11 cellular contexts compared by ENCODE assay signal in genomic region chr4:183100827-183101226, GRCh38. TPM values are rescaled to one million over a fixed set of nuclear protein-coding genes. Genes with fewer than 3 reads are reported as not detected.
DNase-seq lines count a peak whose midpoint lies in the region; ATAC-seq and TF ChIP-seq lines count a peak whose summit lies in the region.
"Had no signal": no experiment of that assay in that cellular context is flagged by ENCODE, and none has a peak within 500 bp of the region (broad histone marks: within the 10 kb centered on the region; RNA-seq: fewer than 3 reads in every experiment).

No MANE protein-coding gene starts in this region.

- no peak overlapping the region for H2BK12ac ChIP-seq in neuronal stem cell (ENCODE audit: low read length)

- H4K91ac ChIP-seq in neuronal stem cell (ENCODE audit: low read depth, low read length, poor library complexity): no peak overlapping the region

- H3K9me3 ChIP-seq in Caco-2: no peaks in the 10 kb centered on the region
- peaks cover 0 to 9% of the 10 kb centered on the region in 2 donors for H3K9me3 ChIP-seq in neuronal stem cell (replicated peaks in 1 of 2; ENCODE audit: control insufficient read depth in 2 of 2, insufficient read depth in 1 of 2, low read depth in 1 of 2, low read length in 2 of 2)

- H3K14ac ChIP-seq in neuronal stem cell (ENCODE audit: low read length): no peak overlapping the region

- ATAC-seq in GM18867 (IDR thresholded peaks at IDR 0.05; ENCODE audit: unreplicated experiment): no peak

- no peaks in the 10 kb centered on the region for H3K27me3 Mint-ChIP-seq in Caco-2 (ENCODE audit: insufficient read depth, unreplicated experiment)

- DNase-seq in Caco-2: peak; percentile 72 to 87
- DNase-seq in NCI-H345 treated with DMSO at 0.1 percent for 48 hours (lab: John Stamatoyannopoulos, UW; ENCODE audit: unreplicated experiment): peak; percentile 2
- DNase-seq in epithelial cell of proximal tubule (ENCODE audit: low read depth): no peak
- no peak for DNase-seq in neuronal stem cell (ENCODE audit: low spot score)
- no peak for DNase-seq in pons (ENCODE audit: low spot score)
- DNase-seq in NCI-H187 treated with DMSO at 0.1 percent for 48 hours (lab: John Stamatoyannopoulos, UW): no peak
- no peak for DNase-seq in activated CD4-positive, CD25-positive, alpha-beta regulatory T cell (lab: John Stamatoyannopoulos, UW)
- DNase-seq: stimulated activated CD4-positive, alpha-beta T cell treated with anti-CD3 and anti-CD28 coated beads, Interleukin-2, amount 100 ng/mL, for 24 hours had no signal

- H3K4me3 ChIP-seq in Caco-2 (ENCODE audit: low read depth, low read length): peak overlapping the region; percentile 82
- peak overlapping the region; percentile 75 for H3K4me3 ChIP-seq in epithelial cell of proximal tubule (ENCODE audit: low read depth, low read length)
- H3K4me3 ChIP-seq in neuronal stem cell (ENCODE audit: low read length in 2 of 2): peak overlapping the region in 1 of 2 donors; percentile 75

- peaks cover 5% of the 10 kb centered on the region for H3K79me1 ChIP-seq in neuronal stem cell (ENCODE audit: low read depth, low read length)

- H3K23ac ChIP-seq in neuronal stem cell (ENCODE audit: low read depth, low read length, poor library complexity): no peak overlapping the region

- H4K8ac ChIP-seq in neuronal stem cell (ENCODE audit: low read depth, low read length): no peak overlapping the region

- WGBS in neuronal stem cell (ENCODE audit: extremely low coverage in 2 of 2, insufficient read length in 2 of 2, insufficient replicate concordance in 1 of 2), 2 donors: no CpG with 5 or more reads among the region's 6 CpGs

- no TSS peak for BruUV-seq in Caco-2 (replicated peaks; lab: Mats Ljungman, UMichigan)

- H2BK15ac ChIP-seq in neuronal stem cell (ENCODE audit: low read length): no peak overlapping the region

- peaks cover 28% of the 10 kb centered on the region for H3K4me1 ChIP-seq in Caco-2
- H3K4me1 ChIP-seq in neuronal stem cell (ENCODE audit: control insufficient read depth in 2 of 2, insufficient read depth in 1 of 2, low read depth in 1 of 2, low read length in 2 of 2): peaks cover 6 to 14% of the 10 kb centered on the region in 2 donors

- peaks cover 27% of the 10 kb centered on the region for H3K4me1 Mint-ChIP-seq in Caco-2 (ENCODE audit: low read depth, unreplicated experiment)

- no peak overlapping the region for H2AFZ ChIP-seq in neuronal stem cell (ENCODE audit: low read length)

- H3K18ac ChIP-seq in neuronal stem cell (ENCODE audit: low read length): no peak overlapping the region

- CTCF ChIA-PET in Caco-2 (lab: Charles Lee): no interaction called here

- peak overlapping the region; percentile 83 for H3K4me3 Mint-ChIP-seq in Caco-2 (ENCODE audit: unreplicated experiment)
- H3K4me3 Mint-ChIP-seq: T-helper 1 cell treated with Interleukin-12 subunit alpha and Interleukin-12 subunit beta and Interleukin-4 antibody, amounts not matched to agents 30 μg/mL and 1 μg/mL, for 36 hours had no signal

- H2AK5ac ChIP-seq in neuronal stem cell (ENCODE audit: low read depth, low read length): no peak overlapping the region

- TF ChIP-seq CTCF in Caco-2 (IDR thresholded peaks at IDR 0.05; ENCODE audit: insufficient read depth in 1 of 2, low read depth in 1 of 2, low read length in 1 of 2, severe bottlenecking in 1 of 2, unreplicated experiment in 1 of 2) (no peak), epithelial cell of proximal tubule (conservative IDR thresholded peaks at IDR 0.05; ENCODE audit: low read depth, low read length) (no peak)

- H3K27ac ChIP-seq in neuronal stem cell (replicated peaks; ENCODE audit: low read length): no peak overlapping the region
- H3K27ac ChIP-seq: HL-60 had no signal

- no peak overlapping the region for H2BK5ac ChIP-seq in neuronal stem cell (ENCODE audit: low read length)

- peaks cover 11% of the 10 kb centered on the region for H3K36me3 Mint-ChIP-seq in Caco-2 (ENCODE audit: insufficient read depth, unreplicated experiment)

- H3K9me3 Mint-ChIP-seq in Caco-2 (ENCODE audit: unreplicated experiment): no peaks in the 10 kb centered on the region
- H3K9me3 Mint-ChIP-seq: T-helper 1 cell treated with Interleukin-12 subunit alpha and Interleukin-12 subunit beta and Interleukin-4 antibody, amounts not matched to agents 30 μg/mL and 1 μg/mL, for 36 hours had no signal

- H3K27me3 ChIP-seq in Caco-2 (replicated peaks; ENCODE audit: control insufficient read depth, insufficient read depth, low read length) (no peaks in the 10 kb centered on the region), neuronal stem cell (ENCODE audit: control insufficient read depth in 3 of 3, insufficient read depth in 3 of 3, low read depth in 1 of 3, low read length in 3 of 3) (peaks cover 0 to 8% (median 0%) of the 10 kb centered on the region in 3 experiments)

- H2BK120ac ChIP-seq in neuronal stem cell (ENCODE audit: low read depth, low read length): no peak overlapping the region

- POLR2A ChIA-PET in Caco-2 (lab: Charles Lee): interaction anchor here (1.5 kb wide), 1 partner anchor 21 kb away, joined by 4 read pairs; no protein-coding TSS in a partner anchor

- H3K9ac ChIP-seq in neuronal stem cell (ENCODE audit: low read depth, low read length, poor library complexity): no peak overlapping the region

- H3K36me3 ChIP-seq in Caco-2 (ENCODE audit: control insufficient read depth, insufficient read depth, low read length): no peaks in the 10 kb centered on the region
- H3K36me3 ChIP-seq in neuronal stem cell (replicated peaks in 1 of 2; ENCODE audit: control insufficient read depth in 2 of 2, insufficient read depth in 2 of 2, low read length in 2 of 2): no peaks in the 10 kb centered on the region

- peak overlapping the region; percentile 13 for H3K4me2 ChIP-seq in neuronal stem cell (ENCODE audit: insufficient read depth, low read length, poor library complexity, severe bottlenecking)

- H3K27ac Mint-ChIP-seq in Caco-2 (ENCODE audit: unreplicated experiment): peak overlapping the region; percentile 57
- H3K27ac Mint-ChIP-seq: T-helper 1 cell treated with Interleukin-12 subunit alpha and Interleukin-12 subunit beta and Interleukin-4 antibody, amounts not matched to agents 30 μg/mL and 1 μg/mL, for 36 hours had no signal

- no peak overlapping the region for H3K4ac ChIP-seq in neuronal stem cell (ENCODE audit: low read length)

- intact Hi-C loops in Caco-2 (cut with micrococcal nuclease; ENCODE audit: unreplicated experiment): loop anchor here (1.0 kb wide), 4 partner anchors 10 to 861 kb away; no protein-coding TSS in a partner anchor

RNA-seq across cellular contexts. Expression of gene WWC2, which starts 1.8 kb away (rescaled TPM):
- total RNA-seq in Caco-2 (2022) (120 and 126 TPM in 2 replicates), epithelial cell of proximal tubule (46.2 and 47.1 TPM in 2 replicates)
- 24.2 TPM for polyA plus RNA-seq in neuronal stem cell (2013, experiment 1 of 2)
- polyA plus RNA-seq in neuronal stem cell (2013, experiment 2 of 2): 24.7 TPM

Comparison
In these comparisons a context has a peak if more than half of its experiments do, and no peak if none do; other contexts are left out.
1. DNase-seq: peak in Caco-2 (2 of 2) and NCI-H345 treated with DMSO at 0.1 percent for 48 hours (single experiment); none in epithelial cell of proximal tubule (single experiment), neuronal stem cell (single experiment), pons (single experiment), NCI-H187 treated with DMSO at 0.1 percent for 48 hours (single experiment) and activated CD4-positive, CD25-positive, alpha-beta regulatory T cell (0 of 4).